12 cellular contexts compared by ENCODE assay signal in the genomic region with DNA sequence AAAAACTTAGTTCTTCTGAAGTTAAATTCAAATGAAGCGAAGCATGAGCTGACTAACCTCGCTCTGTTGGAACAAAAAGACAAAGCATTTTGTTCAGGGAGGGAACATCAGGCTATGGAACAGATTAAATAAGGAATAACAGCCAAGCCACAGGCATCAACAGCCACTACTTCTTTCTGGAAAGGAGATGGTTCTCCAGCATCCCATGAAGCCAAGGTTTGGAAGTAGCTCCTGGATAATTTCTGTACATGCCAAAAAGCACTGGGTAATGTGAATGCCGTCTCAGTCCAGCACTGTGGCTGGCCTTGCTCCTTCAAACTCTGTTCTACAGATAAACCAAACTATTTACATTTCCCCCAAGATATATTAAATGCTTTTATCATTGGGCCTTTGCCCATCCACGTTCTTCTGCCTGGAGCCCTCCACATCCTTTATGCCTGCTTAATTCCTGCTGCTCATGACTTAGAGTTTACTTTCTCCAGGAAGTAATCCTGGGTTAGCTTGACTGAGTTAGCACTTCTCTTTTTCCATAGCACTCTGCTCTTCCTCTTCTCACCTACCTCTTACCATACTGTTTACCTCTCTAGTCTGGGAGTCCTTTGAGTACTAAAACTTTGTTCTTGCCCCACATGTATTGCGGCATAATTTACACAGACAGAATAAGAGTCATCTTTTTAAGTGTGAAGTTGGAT.
"Had no signal": no experiment of that assay in that cellular context is flagged by ENCODE, and none has a peak within 500 bp of the region (broad histone marks: within the 10 kb centered on the region; RNA-seq: fewer than 3 reads in every experiment).

No MANE protein-coding gene starts in this region.

- H3K27ac Mint-ChIP-seq: activated CD8-positive, alpha-beta T cell treated with anti-CD3 and anti-CD28 coated beads for 36 hours; nephron progenitor cell; stimulated activated naive CD8-positive, alpha-beta T cell treated with anti-CD3 and anti-CD28 coated beads, Interleukin-15, Interleukin-2, amounts not matched to agents 100 ng/mL and 50 ng/mL, for 24 hours had no signal

- H3K4me1 Mint-ChIP-seq: nephron progenitor cell had no signal

- H3K9me3 Mint-ChIP-seq: activated CD8-positive, alpha-beta T cell treated with anti-CD3 and anti-CD28 coated beads for 36 hours had no signal

- H3K4me3 Mint-ChIP-seq: activated CD8-positive, alpha-beta T cell treated with anti-CD3 and anti-CD28 coated beads for 36 hours; nephron progenitor cell; stimulated activated naive CD8-positive, alpha-beta T cell treated with anti-CD3 and anti-CD28 coated beads, Interleukin-15, Interleukin-2, amounts not matched to agents 100 ng/mL and 50 ng/mL, for 24 hours had no signal

- ATAC-seq: activated CD8-positive, alpha-beta T cell treated with anti-CD3 and anti-CD28 coated beads for 36 hours; upper lobe of right lung had no signal

- DNase-seq: activated CD8-positive, alpha-beta memory T cell treated with anti-CD3 and anti-CD28 coated beads, Interleukin-2, amount 50 U/mL, for 4 hours; activated CD8-positive, alpha-beta T cell treated with anti-CD3 and anti-CD28 coated beads for 36 hours; effector CD4-positive, alpha-beta T cell; hippocampal formation; nephron progenitor cell; stimulated activated CD4-positive, alpha-beta T cell treated with anti-CD3 and anti-CD28 coated beads, Interleukin-15, amount 100 ng/mL, for 24 hours; stimulated activated CD4-positive, alpha-beta T cell treated with anti-CD3 and anti-CD28 coated beads, Interleukin-4, amount 100 ng/mL, for 24 hours; testis; upper lobe of right lung had no signal

- H3K4me3 ChIP-seq: ascending aorta, coronary artery, testis, upper lobe of right lung had no signal
